Comparison of ENCODE assay signal across 26 cellular contexts in genomic region chr22:39647836-39648500, GRCh38.
"Had no signal": no experiment of that assay in that cellular context is flagged by ENCODE, and none has a peak within 500 bp of the region (broad histone marks: within the 10 kb centered on the region; RNA-seq: fewer than 3 reads in every experiment).

No MANE protein-coding gene starts in this region.

- H3K36me3 ChIP-seq: left lung, lower lobe of right lung, right atrium auricular region, stomach, thyroid gland, transverse colon, upper lobe of left lung, vagina had no signal

- H3K27me3 ChIP-seq: right atrium auricular region, testis, thyroid gland, upper lobe of left lung, vagina had no signal

- ATAC-seq: left cardiac atrium; left lung; lower lobe of right lung; natural killer cell; sciatic nerve; stimulated activated naive B cell treated with anti-CD40 and anti-IgM and Interleukin-4, amounts not matched to agents 10 μg/mL and 1 μg/mL and 100 μg/mL, for 72 hours; stimulated activated naive CD8-positive, alpha-beta T cell treated with anti-CD3 and anti-CD28 coated beads, Interleukin-15, Interleukin-2, amounts not matched to agents 100 U/mL and 50 U/mL, for 24 hours had no signal

- H3K9me3 ChIP-seq: left lung, lower lobe of right lung, testis, thyroid gland, transverse colon, upper lobe of left lung, vagina had no signal

- H3K9ac ChIP-seq: parathyroid adenoma had no signal

- H3K27ac ChIP-seq: left lung, lower lobe of right lung, parathyroid adenoma, right atrium auricular region, skin epidermis, stomach, testis, transverse colon, upper lobe of left lung, vagina had no signal

- H3K36me3 Mint-ChIP-seq: naive B cell; natural killer cell; stimulated activated naive B cell treated with anti-CD40 and anti-IgM and Interleukin-4, amounts not matched to agents 10 μg/mL and 1 μg/mL and 100 μg/mL, for 72 hours had no signal

- DNase-seq: kidney glomerular epithelial cell; left cardiac atrium; lower lobe of right lung; mammary epithelial cell; mesenchymal stem cell; naive B cell; natural killer cell; nucleus accumbens; stimulated activated CD4-positive, alpha-beta T cell treated with anti-CD3 and anti-CD28 coated beads, Interleukin-12 subunit alpha, Interleukin-12 subunit beta, amount 100 ng/mL, for 4 hours; stimulated activated CD4-positive, alpha-beta T cell treated with anti-CD3 and anti-CD28 coated beads, Interleukin-15, amount 100 ng/mL, for 24 hours; stimulated activated CD4-positive, alpha-beta T cell treated with anti-CD3 and anti-CD28 coated beads, Interleukin-2, amount 100 ng/mL, for 24 hours; stimulated activated CD4-positive, alpha-beta T cell treated with anti-CD3 and anti-CD28 coated beads, Interleukin-4, amount 100 ng/mL, for 1 hour; stimulated activated naive B cell treated with anti-CD40 and anti-IgM and Interleukin-4, amounts not matched to agents 10 μg/mL and 1 μg/mL and 100 μg/mL, for 72 hours; stimulated activated naive CD8-positive, alpha-beta T cell treated with anti-CD3 and anti-CD28 coated beads, Interleukin-15, Interleukin-2, amounts not matched to agents 100 U/mL and 50 U/mL, for 24 hours; stomach; testis; thyroid gland; transverse colon had no signal

- H3K4me1 Mint-ChIP-seq: natural killer cell; stimulated activated naive B cell treated with anti-CD40 and anti-IgM and Interleukin-4, amounts not matched to agents 10 μg/mL and 1 μg/mL and 100 μg/mL, for 72 hours had no signal

- H3K9me3 Mint-ChIP-seq: naive B cell; natural killer cell; stimulated activated naive B cell treated with anti-CD40 and anti-IgM and Interleukin-4, amounts not matched to agents 10 μg/mL and 1 μg/mL and 100 μg/mL, for 72 hours had no signal

- H3K27ac Mint-ChIP-seq: naive B cell; natural killer cell; progenitor cell of endocrine pancreas; stimulated activated naive B cell treated with anti-CD40 and anti-IgM and Interleukin-4, amounts not matched to agents 10 μg/mL and 1 μg/mL and 100 μg/mL, for 72 hours had no signal

- H3K4me3 Mint-ChIP-seq: natural killer cell; stimulated activated naive B cell treated with anti-CD40 and anti-IgM and Interleukin-4, amounts not matched to agents 10 μg/mL and 1 μg/mL and 100 μg/mL, for 72 hours had no signal

- H3K4me1 ChIP-seq: left lung, lower lobe of right lung, parathyroid adenoma, right atrium auricular region, stomach, testis, transverse colon, upper lobe of left lung, vagina had no signal

- H3K4me3 ChIP-seq: left lung, lower lobe of right lung, right atrium auricular region, skin epidermis, stomach, testis, thyroid gland, transverse colon, upper lobe of left lung, vagina had no signal
